In genomic region chr17:34361478-34362061, GRCh38 we compare ENCODE assay signal across 8 cellular contexts. TPM values are rescaled to one million over a fixed set of nuclear protein-coding genes. Genes with fewer than 3 reads are reported as not detected.
DNase-seq lines count a peak whose midpoint lies in the region; ATAC-seq and TF ChIP-seq lines count a peak whose summit lies in the region.

No MANE protein-coding gene starts in this region.

- no peak overlapping the region for H3K4me3 ChIP-seq in lung

- peaks cover 2% of the 10 kb centered on the region for H3K27me3 ChIP-seq in lung (ENCODE audit: control insufficient read depth, insufficient read depth)

- peaks cover 0 to 2% of the 10 kb centered on the region in 2 donors for H3K4me1 ChIP-seq in lung (ENCODE audit: control insufficient read depth in 2 of 2, insufficient read depth in 2 of 2, low read length in 2 of 2)

- DNase-seq in NCI-H524 (lab: John Stamatoyannopoulos, UW) (peak; percentile 85 to 96), lung (ENCODE audit: low spot score) (peak; percentile 91), 8988T (no peak)
- DNase-seq in activated CD4-positive, alpha-beta T cell treated with anti-CD3 and anti-CD28 coated beads, Interleukin-2, amount 50 U/mL, for 24 hours (ENCODE audit: low read depth in 1 of 2, low spot score in 1 of 2): peak; percentile 19 to 55
- DNase-seq in effector CD8-positive, alpha-beta T cell (lab: John Stamatoyannopoulos, UW): peak; percentile 12
- peak; percentile 25 for DNase-seq in stimulated activated CD8-positive, alpha-beta memory T cell treated with anti-CD3 and anti-CD28 coated beads, Interleukin-15, amount 100 ng/mL, for 1 hour (ENCODE audit: low read depth)

- ATAC-seq in HG03432 (IDR thresholded peaks at IDR 0.05; ENCODE audit: unreplicated experiment) (peak; percentile 63), lung (ENCODE audit: insufficient read depth, low FRiP score) (peak; percentile 88)

- WGBS in lung, 2 donors: 26 to 28% methylated on average over 8 of the region's 8 CpGs

- no peak overlapping the region for H3K27ac ChIP-seq in lung (ENCODE audit: low read depth in 1 of 2, low read length in 1 of 2)

- no peaks in the 10 kb centered on the region for H3K36me3 ChIP-seq in lung (ENCODE audit: control insufficient read depth in 2 of 2, insufficient read depth in 2 of 2, low read length in 2 of 2)

- peak; percentile 98 for TF ChIP-seq CTCF in GM12801 (IDR thresholded peaks at IDR 0.05; ENCODE audit: extremely low read depth, insufficient read length)
- peak; percentile 99 for TF ChIP-seq CTCF in lung (IDR thresholded peaks at IDR 0.05; ENCODE audit: control extremely low read depth, extremely low read depth)

- H3K9me3 ChIP-seq in lung (ENCODE audit: control insufficient read depth in 2 of 2, insufficient read depth in 1 of 2, low read length in 1 of 2): no peaks in the 10 kb centered on the region

RNA-seq across cellular contexts. Expression of gene CCL1, which starts 1.5 kb away (rescaled TPM):
- total RNA-seq in lung: not detected
- polyA plus RNA-seq in lung: under 1 TPM in 1 of 2 donors, not detected in 1; 0.44 TPM

RNA-seq across cellular contexts. Expression of gene CCL13, which starts 5.3 kb away (rescaled TPM):
- total RNA-seq in lung: 1 to 10 TPM; 4.4 to 4.6 TPM
- polyA plus RNA-seq in lung: 1 to 10 TPM; 2.5 to 3.7 TPM

RNA-seq across cellular contexts. Expression of gene CCL8, which starts 42.3 kb away (rescaled TPM):
- under 1 TPM; 0.26 to 0.95 TPM for total RNA-seq in lung
- polyA plus RNA-seq in lung: 1 to 10 TPM in 1 of 2 donors, under 1 TPM in 1; 0.49 to 7.6 TPM
